In the genomic region with DNA sequence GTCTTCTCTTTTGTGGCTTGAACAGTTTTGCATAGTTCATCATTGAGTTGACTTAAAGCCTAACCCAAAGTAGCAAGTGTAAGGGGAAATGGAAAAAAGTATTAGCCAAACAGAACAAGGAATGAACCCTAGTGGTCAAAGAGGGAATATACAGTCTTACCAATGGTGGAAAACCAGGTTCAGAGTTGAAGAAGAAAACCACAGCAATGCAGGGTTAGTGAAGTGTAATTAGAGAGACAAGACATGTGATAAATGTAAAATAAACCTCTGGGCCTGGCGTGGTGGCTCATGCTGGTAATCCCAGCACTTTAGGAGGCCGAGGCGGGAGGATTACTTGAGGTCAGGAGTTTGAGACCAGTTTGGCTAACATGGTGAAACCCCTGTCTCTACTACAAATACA, we compare ENCODE assay signal across 1 cellular context.
TF ChIP-seq lines count a peak whose summit lies in the region.

No MANE protein-coding gene starts in this region.

TF ChIP-seq in HepG2, 621 proteins besides CTCF, POLR2A, EP300 and RAD21 (continued from another document):
- TF ChIP-seq, protein P1, sequence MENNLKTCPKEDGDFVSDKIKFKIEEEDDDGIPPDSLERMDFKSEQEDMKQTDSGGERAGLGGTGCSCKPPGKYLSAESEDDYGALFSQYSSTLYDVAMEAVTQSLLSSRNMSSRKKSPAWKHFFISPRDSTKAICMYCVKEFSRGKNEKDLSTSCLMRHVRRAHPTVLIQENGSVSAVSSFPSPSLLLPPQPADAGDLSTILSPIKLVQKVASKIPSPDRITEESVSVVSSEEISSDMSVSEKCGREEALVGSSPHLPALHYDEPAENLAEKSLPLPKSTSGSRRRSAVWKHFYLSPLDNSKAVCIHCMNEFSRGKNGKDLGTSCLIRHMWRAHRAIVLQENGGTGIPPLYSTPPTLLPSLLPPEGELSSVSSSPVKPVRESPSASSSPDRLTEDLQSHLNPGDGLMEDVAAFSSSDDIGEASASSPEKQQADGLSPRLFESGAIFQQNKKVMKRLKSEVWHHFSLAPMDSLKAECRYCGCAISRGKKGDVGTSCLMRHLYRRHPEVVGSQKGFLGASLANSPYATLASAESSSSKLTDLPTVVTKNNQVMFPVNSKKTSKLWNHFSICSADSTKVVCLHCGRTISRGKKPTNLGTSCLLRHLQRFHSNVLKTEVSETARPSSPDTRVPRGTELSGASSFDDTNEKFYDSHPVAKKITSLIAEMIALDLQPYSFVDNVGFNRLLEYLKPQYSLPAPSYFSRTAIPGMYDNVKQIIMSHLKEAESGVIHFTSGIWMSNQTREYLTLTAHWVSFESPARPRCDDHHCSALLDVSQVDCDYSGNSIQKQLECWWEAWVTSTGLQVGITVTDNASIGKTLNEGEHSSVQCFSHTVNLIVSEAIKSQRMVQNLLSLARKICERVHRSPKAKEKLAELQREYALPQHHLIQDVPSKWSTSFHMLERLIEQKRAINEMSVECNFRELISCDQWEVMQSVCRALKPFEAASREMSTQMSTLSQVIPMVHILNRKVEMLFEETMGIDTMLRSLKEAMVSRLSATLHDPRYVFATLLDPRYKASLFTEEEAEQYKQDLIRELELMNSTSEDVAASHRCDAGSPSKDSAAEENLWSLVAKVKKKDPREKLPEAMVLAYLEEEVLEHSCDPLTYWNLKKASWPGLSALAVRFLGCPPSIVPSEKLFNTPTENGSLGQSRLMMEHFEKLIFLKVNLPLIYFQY (CRISPR knock-in tag; IDR thresholded peaks at IDR 0.05; ENCODE audit: borderline replicate concordance) = no peak
- no peak for TF ChIP-seq ZNF496 (CRISPR knock-in tag; IDR thresholded peaks at IDR 0.05; ENCODE audit: insufficient replicate concordance)
- no peak for TF ChIP-seq HMG20A (CRISPR knock-in tag; IDR thresholded peaks at IDR 0.05; ENCODE audit: borderline replicate concordance)
- no peak for TF ChIP-seq ZNF256 (CRISPR knock-in tag; conservative IDR thresholded peaks at IDR 0.05)
- TF ChIP-seq ZNF674 (CRISPR knock-in tag; IDR thresholded peaks at IDR 0.05; ENCODE audit: low read depth) = no peak
- TF ChIP-seq ZNF550 (CRISPR knock-in tag; IDR thresholded peaks at IDR 0.05; ENCODE audit: borderline replicate concordance) = no peak
- no peak for TF ChIP-seq ZBTB7B (CRISPR knock-in tag; IDR thresholded peaks at IDR 0.05)
- TF ChIP-seq NFE2L1 (CRISPR knock-in tag; IDR thresholded peaks at IDR 0.05; ENCODE audit: borderline replicate concordance) = no peak
- TF ChIP-seq, protein P2, sequence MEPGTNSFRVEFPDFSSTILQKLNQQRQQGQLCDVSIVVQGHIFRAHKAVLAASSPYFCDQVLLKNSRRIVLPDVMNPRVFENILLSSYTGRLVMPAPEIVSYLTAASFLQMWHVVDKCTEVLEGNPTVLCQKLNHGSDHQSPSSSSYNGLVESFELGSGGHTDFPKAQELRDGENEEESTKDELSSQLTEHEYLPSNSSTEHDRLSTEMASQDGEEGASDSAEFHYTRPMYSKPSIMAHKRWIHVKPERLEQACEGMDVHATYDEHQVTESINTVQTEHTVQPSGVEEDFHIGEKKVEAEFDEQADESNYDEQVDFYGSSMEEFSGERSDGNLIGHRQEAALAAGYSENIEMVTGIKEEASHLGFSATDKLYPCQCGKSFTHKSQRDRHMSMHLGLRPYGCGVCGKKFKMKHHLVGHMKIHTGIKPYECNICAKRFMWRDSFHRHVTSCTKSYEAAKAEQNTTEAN (CRISPR knock-in tag; conservative IDR thresholded peaks at IDR 0.05) = no peak
- TF ChIP-seq ZSCAN9 (CRISPR knock-in tag; IDR thresholded peaks at IDR 0.05; ENCODE audit: borderline replicate concordance) = no peak
